Comparison of ENCODE assay signal across 14 cellular contexts in genomic region chr20:57996465-57996864, GRCh38.
A peak's percentile ranks its signal among the peaks of the same experiment; 100 is the strongest.
DNase-seq lines count a peak whose midpoint lies in the region; ATAC-seq, FAIRE-seq and TF ChIP-seq lines count a peak whose summit lies in the region.
"Had no signal": no experiment of that assay in that cellular context is flagged by ENCODE, and none has a peak within 500 bp of the region (broad histone marks: within the 10 kb centered on the region; RNA-seq: fewer than 3 reads in every experiment).

No MANE protein-coding gene starts in this region.

- intact Hi-C loops in Calu3 (cut with micrococcal nuclease; ENCODE audit: unreplicated experiment) (loop anchor here (5.0 kb wide), 3 partner anchors 54 to 249 kb away; no protein-coding TSS in a partner anchor), colonic mucosa (cut with DNase I) (no loop called here), mammary epithelial cell (cut with micrococcal nuclease) (no loop called here)
- intact Hi-C loops in CD4-positive, alpha-beta T cell (cut with DNase I, micrococcal nuclease), result no loop called here

- no peak for TF ChIP-seq CTCF in Calu3 (IDR thresholded peaks at IDR 0.05; ENCODE audit: unreplicated experiment)
- no peak for TF ChIP-seq CTCF in colonic mucosa (IDR thresholded peaks at IDR 0.05)
- TF ChIP-seq CTCF in osteoblast (IDR thresholded peaks at IDR 0.05; ENCODE audit: extremely low read depth, low read depth, low read length), result no peak
- no peak for TF ChIP-seq CTCF in CD4-positive, alpha-beta T cell (IDR thresholded peaks at IDR 0.05)
- no peak for TF ChIP-seq CTCF in mammary epithelial cell (conservative IDR thresholded peaks at IDR 0.05 in 1 of 2, IDR thresholded peaks at IDR 0.05 in 1 of 2; ENCODE audit: extremely low read depth in 1 of 2, insufficient read depth in 1 of 2, low read depth in 1 of 2, low read length in 2 of 2)

- peak overlapping the region; percentile 57 for H3K27ac Mint-ChIP-seq in Calu3 (ENCODE audit: unreplicated experiment)
- H3K27ac Mint-ChIP-seq in CD4-positive, alpha-beta T cell, result no peak overlapping the region

- no peak overlapping the region for H2AFZ ChIP-seq in osteoblast (ENCODE audit: low read length)
- H2AFZ ChIP-seq in mammary epithelial cell (ENCODE audit: low read depth, low read length), result no peak overlapping the region

- H3K27me3 ChIP-seq in colonic mucosa (no peaks in the 10 kb centered on the region), osteoblast (ENCODE audit: insufficient read depth, low read length) (no peaks in the 10 kb centered on the region), mammary epithelial cell (ENCODE audit: insufficient read depth, low read length) (no peaks in the 10 kb centered on the region)
- peaks cover 11% of the 10 kb centered on the region for H3K27me3 ChIP-seq in CD4-positive, alpha-beta T cell (ENCODE audit: control insufficient read depth, insufficient read depth, low read length)

- H3K27ac ChIP-seq in colonic mucosa, result peak overlapping the region; percentile 74
- H3K27ac ChIP-seq in osteoblast (ENCODE audit: low read depth, low read length), result peak overlapping the region; percentile 44
- no peak overlapping the region for H3K27ac ChIP-seq in CD4-positive, alpha-beta T cell (ENCODE audit: low read depth, low read length)
- no peak overlapping the region for H3K27ac ChIP-seq in mammary epithelial cell (ENCODE audit: insufficient read depth, low read depth, low read length)

- in situ Hi-C loops in mammary epithelial cell (cut with MboI; ENCODE audit: low sequenced_read_pairs in 2 of 2), result no loop called here

- H3K4me3 ChIP-seq in colonic mucosa (no peak overlapping the region), osteoblast (ENCODE audit: insufficient read depth, low read length) (no peak overlapping the region), mammary epithelial cell (replicated peaks in 1 of 3; ENCODE audit: insufficient read depth in 1 of 3, low read depth in 2 of 3, low read length in 3 of 3) (no peak overlapping the region)

- WGBS in mammary epithelial cell (ENCODE audit: low coverage, missing lambda C conversion rate), result 92% methylated on average over 3 of the region's 3 CpGs

- DNase-seq in Calu3 (no peak), HTR-8/SVneo (ENCODE audit: insufficient read length, low spot score) (no peak), colonic mucosa (no peak), osteoblast (ENCODE audit: insufficient read length, low spot score, missing footprints) (no peak), HuH-7.5 (ENCODE audit: low spot score) (no peak), mammary epithelial cell (no peak)
- no peak for DNase-seq in CD4-positive, alpha-beta T cell
- DNase-seq: DMS153, KBM-7, NCI-H1048, NCI-H2227 treated with DMSO at 0.1 percent for 48 hours, NCI-H526, Right ventricle myocardium superior had no signal

- dilution Hi-C loops in mammary epithelial cell (cut with HindIII; ENCODE audit: low sequenced_read_pairs), result no loop called here

- H3K4me2 ChIP-seq in osteoblast (ENCODE audit: insufficient read depth, low read length) (no peak overlapping the region), mammary epithelial cell (ENCODE audit: insufficient read depth, low read depth, low read length) (no peak overlapping the region)

- H3K4me1 ChIP-seq in colonic mucosa (peaks cover 16% of the 10 kb centered on the region), osteoblast (ENCODE audit: insufficient read depth, low read length) (peaks cover 27% of the 10 kb centered on the region), mammary epithelial cell (ENCODE audit: insufficient read depth, low read length) (peaks cover 27% of the 10 kb centered on the region)

- H3K36me3 Mint-ChIP-seq in Calu3 (ENCODE audit: insufficient read depth, unreplicated experiment), result no peaks in the 10 kb centered on the region
- H3K36me3 Mint-ChIP-seq in CD4-positive, alpha-beta T cell (ENCODE audit: low read depth), result no peaks in the 10 kb centered on the region

- POLR2A ChIA-PET in CD4-positive, alpha-beta T cell (lab: Charles Lee), result no interaction called here

- FAIRE-seq in HTR-8/SVneo (lab: Jason Lieb, UNC), result peak; percentile 83

- H3K9me3 ChIP-seq in colonic mucosa (no peaks in the 10 kb centered on the region), osteoblast (ENCODE audit: low read depth, low read length) (no peaks in the 10 kb centered on the region), mammary epithelial cell (replicated peaks; ENCODE audit: insufficient read depth, low read length) (no peaks in the 10 kb centered on the region)
- H3K9me3 ChIP-seq in CD4-positive, alpha-beta T cell (ENCODE audit: control insufficient read depth, low read length), result no peaks in the 10 kb centered on the region

- BruUV-seq in Calu3 (replicated peaks; lab: Mats Ljungman, UMichigan), result no TSS peak
- BruUV-seq in mammary epithelial cell (replicated peaks; lab: Mats Ljungman, UMichigan), result no TSS peak

- peaks cover 55% of the 10 kb centered on the region for H3K4me1 Mint-ChIP-seq in Calu3 (ENCODE audit: low read depth, unreplicated experiment)
- no peaks in the 10 kb centered on the region for H3K4me1 Mint-ChIP-seq in CD4-positive, alpha-beta T cell (ENCODE audit: low read depth)

- no peaks in the 10 kb centered on the region for H3K79me2 ChIP-seq in osteoblast (ENCODE audit: insufficient read depth, low read length)
- no peaks in the 10 kb centered on the region for H3K79me2 ChIP-seq in mammary epithelial cell (ENCODE audit: insufficient read depth, low read length)

- ATAC-seq in CD4-positive, alpha-beta T cell (ENCODE audit: poor library complexity), result no peak
- ATAC-seq: HCT116 had no signal

- CTCF ChIA-PET in Calu3 (lab: Charles Lee) (interaction anchor here (1.1 kb wide), 2 partner anchors 302 to 589 kb away, joined by 3 to 6 read pairs; no protein-coding TSS in a partner anchor), mammary epithelial cell (lab: Charles Lee; ENCODE audit: low non-redundant PET) (no interaction called here)
- CTCF ChIA-PET in CD4-positive, alpha-beta T cell (lab: Charles Lee), result no interaction called here

- no peaks in the 10 kb centered on the region for H4K20me1 ChIP-seq in osteoblast (ENCODE audit: insufficient read depth, low read length)
- no peaks in the 10 kb centered on the region for H4K20me1 ChIP-seq in mammary epithelial cell (ENCODE audit: insufficient read depth, low read length)

- H3K27me3 Mint-ChIP-seq in Calu3 (ENCODE audit: unreplicated experiment), result no peaks in the 10 kb centered on the region
- peaks cover 19% of the 10 kb centered on the region for H3K27me3 Mint-ChIP-seq in CD4-positive, alpha-beta T cell

- H3K4me3 Mint-ChIP-seq in Calu3 (ENCODE audit: low read depth, unreplicated experiment), result no peak overlapping the region
- no peak overlapping the region for H3K4me3 Mint-ChIP-seq in CD4-positive, alpha-beta T cell

- H3K36me3 ChIP-seq in colonic mucosa (no peaks in the 10 kb centered on the region), osteoblast (ENCODE audit: insufficient read depth, low read length) (no peaks in the 10 kb centered on the region), mammary epithelial cell (ENCODE audit: insufficient read depth, low read length) (no peaks in the 10 kb centered on the region)

- H3K9ac ChIP-seq in colonic mucosa (ENCODE audit: low read depth in 2 of 2, low read length in 2 of 2) (peak overlapping the region in 1 of 2 donors; percentile 42), mammary epithelial cell (ENCODE audit: insufficient read depth, low read length) (no peak overlapping the region)

- H3K9me3 Mint-ChIP-seq in Calu3 (ENCODE audit: low read depth, unreplicated experiment), result no peaks in the 10 kb centered on the region
- H3K9me3 Mint-ChIP-seq in CD4-positive, alpha-beta T cell, result no peaks in the 10 kb centered on the region

Comparison
In these comparisons a context has a peak if more than half of its experiments do, and no peak if none do; other contexts are left out.
1. H3K27ac ChIP-seq: peak in colonic mucosa (single experiment) and osteoblast (single experiment); none in CD4-positive, alpha-beta T cell (single experiment) and mammary epithelial cell (single experiment).